In genomic region chr7:81685263-81685868, GRCh38 we compare ENCODE assay signal across 1 cellular context.
TF ChIP-seq lines count a peak whose summit lies in the region.

No MANE protein-coding gene starts in this region.

TF ChIP-seq in HCT116, 20 proteins besides CTCF, POLR2A, EP300 and RAD21 (continued from another document):
- no peak for TF ChIP-seq ZBTB33 (IDR thresholded peaks at IDR 0.05; ENCODE audit: extremely low read depth, insufficient replicate concordance, low read length)
